ENCODE assay signal across 10 cellular contexts in genomic region chr12:50187084-50187900, GRCh38. TPM values are rescaled to one million over a fixed set of nuclear protein-coding genes. Genes with fewer than 3 reads are reported as not detected.
DNase-seq lines count a peak whose midpoint lies in the region; ATAC-seq and TF ChIP-seq lines count a peak whose summit lies in the region.
"Had no signal": no experiment of that assay in that cellular context is flagged by ENCODE, and none has a peak within 500 bp of the region (broad histone marks: within the 10 kb centered on the region; RNA-seq: fewer than 3 reads in every experiment).

No MANE protein-coding gene starts in this region.

- no peak overlapping the region for H3K4me3 ChIP-seq in cardiac fibroblast (replicated peaks in 1 of 2; ENCODE audit: low read depth in 2 of 2, low read length in 2 of 2)
- H3K4me3 ChIP-seq: BLaER1 had no signal

- intact Hi-C loops in activated CD4-positive, alpha-beta T cell treated with anti-CD3 and anti-CD28 coated beads, Interleukin-2, amount 10 ng/mL, durations not matched to agents 24 days and 14 days (cut with micrococcal nuclease) = loop anchor here (1.0 to 2.0 kb wide), 3 partner anchors 20 to 60 kb away; partner anchors contain the start of gene CERS5

- H3K36me3 Mint-ChIP-seq in activated CD4-positive, alpha-beta T cell treated with anti-CD3 and anti-CD28 coated beads, Interleukin-2, amount 10 ng/mL, durations not matched to agents 24 days and 14 days (ENCODE audit: low read depth) = peaks cover 41% of the 10 kb centered on the region

- H3K27ac Mint-ChIP-seq in activated CD4-positive, alpha-beta T cell treated with anti-CD3 and anti-CD28 coated beads, Interleukin-2, amount 10 ng/mL, durations not matched to agents 24 days and 14 days = peak overlapping the region; percentile 95
- H3K27ac Mint-ChIP-seq: memory B cell had no signal

- TF ChIP-seq CTCF in cardiac fibroblast (IDR thresholded peaks at IDR 0.05; ENCODE audit: low read depth, low read length) = no peak

- no peaks in the 10 kb centered on the region for H3K9me3 Mint-ChIP-seq in activated CD4-positive, alpha-beta T cell treated with anti-CD3 and anti-CD28 coated beads, Interleukin-2, amount 10 ng/mL, durations not matched to agents 24 days and 14 days
- H3K9me3 Mint-ChIP-seq: memory B cell had no signal

- peak overlapping the region; percentile 72 for H3K4me3 Mint-ChIP-seq in activated CD4-positive, alpha-beta T cell treated with anti-CD3 and anti-CD28 coated beads, Interleukin-2, amount 10 ng/mL, durations not matched to agents 24 days and 14 days
- H3K4me3 Mint-ChIP-seq: memory B cell had no signal

- no peak for ATAC-seq in GM19452 (IDR thresholded peaks at IDR 0.05; ENCODE audit: unreplicated experiment)

- no peaks in the 10 kb centered on the region for H3K27me3 Mint-ChIP-seq in activated CD4-positive, alpha-beta T cell treated with anti-CD3 and anti-CD28 coated beads, Interleukin-2, amount 10 ng/mL, durations not matched to agents 24 days and 14 days
- H3K27me3 Mint-ChIP-seq: memory B cell had no signal

- peak; percentile 74 for DNase-seq in activated CD4-positive, alpha-beta T cell treated with anti-CD3 and anti-CD28 coated beads, Interleukin-2, amount 10 ng/mL, durations not matched to agents 24 days and 14 days
- no peak for DNase-seq in activated CD4-positive, alpha-beta T cell treated with anti-CD3 and anti-CD28 coated beads for 1 hour
- DNase-seq in HS-5 (ENCODE audit: low read depth) (peak; percentile 63), cardiac fibroblast (ENCODE audit: low read depth in 2 of 2) (peak; percentile 88 to 91), SHP77 treated with DMSO at 0.1 percent for 48 hours (lab: John Stamatoyannopoulos, UW) (no peak), NCI-H510A (lab: John Stamatoyannopoulos, UW) (no peak)
- peak; percentile 44 to 59 for DNase-seq in stimulated activated CD4-positive, alpha-beta T cell treated with anti-CD3 and anti-CD28 coated beads, Interleukin-2, amount 100 ng/mL, for 24 hours

- H3K4me1 Mint-ChIP-seq in activated CD4-positive, alpha-beta T cell treated with anti-CD3 and anti-CD28 coated beads, Interleukin-2, amount 10 ng/mL, durations not matched to agents 24 days and 14 days = peaks cover 54% of the 10 kb centered on the region

RNA-seq across cellular contexts. Expression of gene CERS5, which starts 20.1 kb away (rescaled TPM):
- 62.6 and 66.5 TPM in 2 replicates for total RNA-seq in activated CD4-positive, alpha-beta T cell treated with anti-CD3 and anti-CD28 coated beads, Interleukin-2, amount 10 ng/mL, durations not matched to agents 24 days and 14 days

Comparison
In these comparisons a context has a peak if more than half of its experiments do, and no peak if none do; other contexts are left out.
1. DNase-seq: peak in activated CD4-positive, alpha-beta T cell treated with anti-CD3 and anti-CD28 coated beads, Interleukin-2, amount 10 ng/mL, durations not matched to agents 24 days and 14 days (single experiment), HS-5 (single experiment), cardiac fibroblast (2 of 2) and stimulated activated CD4-positive, alpha-beta T cell treated with anti-CD3 and anti-CD28 coated beads, Interleukin-2, amount 100 ng/mL, for 24 hours (2 of 2); none in activated CD4-positive, alpha-beta T cell treated with anti-CD3 and anti-CD28 coated beads for 1 hour (single experiment), SHP77 treated with DMSO at 0.1 percent for 48 hours (single experiment) and NCI-H510A (single experiment).